ENCODE assay signal across 1 cellular context in the genomic region with DNA sequence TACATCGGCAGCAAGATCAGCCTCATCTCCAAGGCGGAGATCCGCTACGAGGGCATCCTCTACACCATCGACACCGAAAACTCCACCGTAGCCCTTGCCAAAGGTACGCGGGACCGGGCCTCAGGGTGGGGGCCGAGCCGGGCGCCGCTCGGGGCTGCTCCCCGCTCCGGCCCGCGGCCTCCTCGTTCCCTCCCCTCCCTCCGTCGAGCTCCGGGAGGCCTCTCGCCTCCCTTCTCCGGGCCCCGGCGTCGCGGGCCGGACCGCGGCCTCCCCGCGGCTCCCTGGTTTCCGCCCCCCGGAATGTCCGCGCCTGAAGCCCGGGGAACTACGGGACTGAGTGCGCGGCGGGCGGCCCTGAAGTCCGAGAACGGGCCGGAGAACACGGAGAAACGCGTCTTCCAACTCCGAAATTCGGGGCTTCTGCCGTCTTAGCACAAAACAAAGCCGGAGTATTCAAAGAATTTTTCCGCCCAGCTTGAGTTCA.
TF ChIP-seq lines count a peak whose summit lies in the region.

No MANE protein-coding gene starts in this region.

TF ChIP-seq in HepG2, 621 proteins besides CTCF, POLR2A, EP300 and RAD21 (continued from another document):
- TF ChIP-seq, protein P1, sequence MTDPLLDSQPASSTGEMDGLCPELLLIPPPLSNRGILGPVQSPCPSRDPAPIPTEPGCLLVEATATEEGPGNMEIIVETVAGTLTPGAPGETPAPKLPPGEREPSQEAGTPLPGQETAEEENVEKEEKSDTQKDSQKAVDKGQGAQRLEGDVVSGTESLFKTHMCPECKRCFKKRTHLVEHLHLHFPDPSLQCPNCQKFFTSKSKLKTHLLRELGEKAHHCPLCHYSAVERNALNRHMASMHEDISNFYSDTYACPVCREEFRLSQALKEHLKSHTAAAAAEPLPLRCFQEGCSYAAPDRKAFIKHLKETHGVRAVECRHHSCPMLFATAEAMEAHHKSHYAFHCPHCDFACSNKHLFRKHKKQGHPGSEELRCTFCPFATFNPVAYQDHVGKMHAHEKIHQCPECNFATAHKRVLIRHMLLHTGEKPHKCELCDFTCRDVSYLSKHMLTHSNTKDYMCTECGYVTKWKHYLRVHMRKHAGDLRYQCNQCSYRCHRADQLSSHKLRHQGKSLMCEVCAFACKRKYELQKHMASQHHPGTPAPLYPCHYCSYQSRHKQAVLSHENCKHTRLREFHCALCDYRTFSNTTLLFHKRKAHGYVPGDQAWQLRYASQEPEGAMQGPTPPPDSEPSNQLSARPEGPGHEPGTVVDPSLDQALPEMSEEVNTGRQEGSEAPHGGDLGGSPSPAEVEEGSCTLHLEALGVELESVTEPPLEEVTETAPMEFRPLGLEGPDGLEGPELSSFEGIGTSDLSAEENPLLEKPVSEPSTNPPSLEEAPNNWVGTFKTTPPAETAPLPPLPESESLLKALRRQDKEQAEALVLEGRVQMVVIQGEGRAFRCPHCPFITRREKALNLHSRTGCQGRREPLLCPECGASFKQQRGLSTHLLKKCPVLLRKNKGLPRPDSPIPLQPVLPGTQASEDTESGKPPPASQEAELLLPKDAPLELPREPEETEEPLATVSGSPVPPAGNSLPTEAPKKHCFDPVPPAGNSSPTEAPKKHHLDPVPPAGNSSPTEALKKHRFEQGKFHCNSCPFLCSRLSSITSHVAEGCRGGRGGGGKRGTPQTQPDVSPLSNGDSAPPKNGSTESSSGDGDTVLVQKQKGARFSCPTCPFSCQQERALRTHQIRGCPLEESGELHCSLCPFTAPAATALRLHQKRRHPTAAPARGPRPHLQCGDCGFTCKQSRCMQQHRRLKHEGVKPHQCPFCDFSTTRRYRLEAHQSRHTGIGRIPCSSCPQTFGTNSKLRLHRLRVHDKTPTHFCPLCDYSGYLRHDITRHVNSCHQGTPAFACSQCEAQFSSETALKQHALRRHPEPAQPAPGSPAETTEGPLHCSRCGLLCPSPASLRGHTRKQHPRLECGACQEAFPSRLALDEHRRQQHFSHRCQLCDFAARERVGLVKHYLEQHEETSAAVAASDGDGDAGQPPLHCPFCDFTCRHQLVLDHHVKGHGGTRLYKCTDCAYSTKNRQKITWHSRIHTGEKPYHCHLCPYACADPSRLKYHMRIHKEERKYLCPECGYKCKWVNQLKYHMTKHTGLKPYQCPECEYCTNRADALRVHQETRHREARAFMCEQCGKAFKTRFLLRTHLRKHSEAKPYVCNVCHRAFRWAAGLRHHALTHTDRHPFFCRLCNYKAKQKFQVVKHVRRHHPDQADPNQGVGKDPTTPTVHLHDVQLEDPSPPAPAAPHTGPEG (CRISPR knock-in tag; IDR thresholded peaks at IDR 0.05), result peak; percentile 21
- TF ChIP-seq ZNF552 (CRISPR knock-in tag; IDR thresholded peaks at IDR 0.05; ENCODE audit: borderline replicate concordance) (no peak), ZNF773 (CRISPR knock-in tag; IDR thresholded peaks at IDR 0.05; ENCODE audit: borderline replicate concordance) (0 out of 2 replicates have a peak, but pooled peaks have one; percentile 12)
- TF ChIP-seq, protein P2, sequence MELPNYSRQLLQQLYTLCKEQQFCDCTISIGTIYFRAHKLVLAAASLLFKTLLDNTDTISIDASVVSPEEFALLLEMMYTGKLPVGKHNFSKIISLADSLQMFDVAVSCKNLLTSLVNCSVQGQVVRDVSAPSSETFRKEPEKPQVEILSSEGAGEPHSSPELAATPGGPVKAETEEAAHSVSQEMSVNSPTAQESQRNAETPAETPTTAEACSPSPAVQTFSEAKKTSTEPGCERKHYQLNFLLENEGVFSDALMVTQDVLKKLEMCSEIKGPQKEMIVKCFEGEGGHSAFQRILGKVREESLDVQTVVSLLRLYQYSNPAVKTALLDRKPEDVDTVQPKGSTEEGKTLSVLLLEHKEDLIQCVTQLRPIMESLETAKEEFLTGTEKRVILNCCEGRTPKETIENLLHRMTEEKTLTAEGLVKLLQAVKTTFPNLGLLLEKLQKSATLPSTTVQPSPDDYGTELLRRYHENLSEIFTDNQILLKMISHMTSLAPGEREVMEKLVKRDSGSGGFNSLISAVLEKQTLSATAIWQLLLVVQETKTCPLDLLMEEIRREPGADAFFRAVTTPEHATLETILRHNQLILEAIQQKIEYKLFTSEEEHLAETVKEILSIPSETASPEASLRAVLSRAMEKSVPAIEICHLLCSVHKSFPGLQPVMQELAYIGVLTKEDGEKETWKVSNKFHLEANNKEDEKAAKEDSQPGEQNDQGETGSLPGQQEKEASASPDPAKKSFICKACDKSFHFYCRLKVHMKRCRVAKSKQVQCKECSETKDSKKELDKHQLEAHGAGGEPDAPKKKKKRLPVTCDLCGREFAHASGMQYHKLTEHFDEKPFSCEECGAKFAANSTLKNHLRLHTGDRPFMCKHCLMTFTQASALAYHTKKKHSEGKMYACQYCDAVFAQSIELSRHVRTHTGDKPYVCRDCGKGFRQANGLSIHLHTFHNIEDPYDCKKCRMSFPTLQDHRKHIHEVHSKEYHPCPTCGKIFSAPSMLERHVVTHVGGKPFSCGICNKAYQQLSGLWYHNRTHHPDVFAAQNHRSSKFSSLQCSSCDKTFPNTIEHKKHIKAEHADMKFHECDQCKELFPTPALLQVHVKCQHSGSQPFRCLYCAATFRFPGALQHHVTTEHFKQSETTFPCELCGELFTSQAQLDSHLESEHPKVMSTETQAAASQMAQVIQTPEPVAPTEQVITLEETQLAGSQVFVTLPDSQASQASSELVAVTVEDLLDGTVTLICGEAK (IDR thresholded peaks at IDR 0.05), result no peak
- TF ChIP-seq, protein P2 (CRISPR knock-in tag; IDR thresholded peaks at IDR 0.05), result peak; percentile 11; the same call in 1 of the 2 replicates
- TF ChIP-seq, protein P3, sequence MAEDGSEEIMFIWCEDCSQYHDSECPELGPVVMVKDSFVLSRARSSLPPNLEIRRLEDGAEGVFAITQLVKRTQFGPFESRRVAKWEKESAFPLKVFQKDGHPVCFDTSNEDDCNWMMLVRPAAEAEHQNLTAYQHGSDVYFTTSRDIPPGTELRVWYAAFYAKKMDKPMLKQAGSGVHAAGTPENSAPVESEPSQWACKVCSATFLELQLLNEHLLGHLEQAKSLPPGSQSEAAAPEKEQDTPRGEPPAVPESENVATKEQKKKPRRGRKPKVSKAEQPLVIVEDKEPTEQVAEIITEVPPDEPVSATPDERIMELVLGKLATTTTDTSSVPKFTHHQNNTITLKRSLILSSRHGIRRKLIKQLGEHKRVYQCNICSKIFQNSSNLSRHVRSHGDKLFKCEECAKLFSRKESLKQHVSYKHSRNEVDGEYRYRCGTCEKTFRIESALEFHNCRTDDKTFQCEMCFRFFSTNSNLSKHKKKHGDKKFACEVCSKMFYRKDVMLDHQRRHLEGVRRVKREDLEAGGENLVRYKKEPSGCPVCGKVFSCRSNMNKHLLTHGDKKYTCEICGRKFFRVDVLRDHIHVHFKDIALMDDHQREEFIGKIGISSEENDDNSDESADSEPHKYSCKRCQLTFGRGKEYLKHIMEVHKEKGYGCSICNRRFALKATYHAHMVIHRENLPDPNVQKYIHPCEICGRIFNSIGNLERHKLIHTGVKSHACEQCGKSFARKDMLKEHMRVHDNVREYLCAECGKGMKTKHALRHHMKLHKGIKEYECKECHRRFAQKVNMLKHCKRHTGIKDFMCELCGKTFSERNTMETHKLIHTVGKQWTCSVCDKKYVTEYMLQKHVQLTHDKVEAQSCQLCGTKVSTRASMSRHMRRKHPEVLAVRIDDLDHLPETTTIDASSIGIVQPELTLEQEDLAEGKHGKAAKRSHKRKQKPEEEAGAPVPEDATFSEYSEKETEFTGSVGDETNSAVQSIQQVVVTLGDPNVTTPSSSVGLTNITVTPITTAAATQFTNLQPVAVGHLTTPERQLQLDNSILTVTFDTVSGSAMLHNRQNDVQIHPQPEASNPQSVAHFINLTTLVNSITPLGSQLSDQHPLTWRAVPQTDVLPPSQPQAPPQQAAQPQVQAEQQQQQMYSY (CRISPR knock-in tag; IDR thresholded peaks at IDR 0.05), result no peak
- TF ChIP-seq, protein P4, sequence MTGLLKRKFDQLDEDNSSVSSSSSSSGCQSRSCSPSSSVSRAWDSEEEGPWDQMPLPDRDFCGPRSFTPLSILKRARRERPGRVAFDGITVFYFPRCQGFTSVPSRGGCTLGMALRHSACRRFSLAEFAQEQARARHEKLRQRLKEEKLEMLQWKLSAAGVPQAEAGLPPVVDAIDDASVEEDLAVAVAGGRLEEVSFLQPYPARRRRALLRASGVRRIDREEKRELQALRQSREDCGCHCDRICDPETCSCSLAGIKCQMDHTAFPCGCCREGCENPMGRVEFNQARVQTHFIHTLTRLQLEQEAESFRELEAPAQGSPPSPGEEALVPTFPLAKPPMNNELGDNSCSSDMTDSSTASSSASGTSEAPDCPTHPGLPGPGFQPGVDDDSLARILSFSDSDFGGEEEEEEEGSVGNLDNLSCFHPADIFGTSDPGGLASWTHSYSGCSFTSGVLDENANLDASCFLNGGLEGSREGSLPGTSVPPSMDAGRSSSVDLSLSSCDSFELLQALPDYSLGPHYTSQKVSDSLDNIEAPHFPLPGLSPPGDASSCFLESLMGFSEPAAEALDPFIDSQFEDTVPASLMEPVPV (CRISPR knock-in tag; IDR thresholded peaks at IDR 0.05), result peak; percentile 61; the same call in 1 of the 2 replicates
